1 cellular context compared by ENCODE assay signal in the genomic region with DNA sequence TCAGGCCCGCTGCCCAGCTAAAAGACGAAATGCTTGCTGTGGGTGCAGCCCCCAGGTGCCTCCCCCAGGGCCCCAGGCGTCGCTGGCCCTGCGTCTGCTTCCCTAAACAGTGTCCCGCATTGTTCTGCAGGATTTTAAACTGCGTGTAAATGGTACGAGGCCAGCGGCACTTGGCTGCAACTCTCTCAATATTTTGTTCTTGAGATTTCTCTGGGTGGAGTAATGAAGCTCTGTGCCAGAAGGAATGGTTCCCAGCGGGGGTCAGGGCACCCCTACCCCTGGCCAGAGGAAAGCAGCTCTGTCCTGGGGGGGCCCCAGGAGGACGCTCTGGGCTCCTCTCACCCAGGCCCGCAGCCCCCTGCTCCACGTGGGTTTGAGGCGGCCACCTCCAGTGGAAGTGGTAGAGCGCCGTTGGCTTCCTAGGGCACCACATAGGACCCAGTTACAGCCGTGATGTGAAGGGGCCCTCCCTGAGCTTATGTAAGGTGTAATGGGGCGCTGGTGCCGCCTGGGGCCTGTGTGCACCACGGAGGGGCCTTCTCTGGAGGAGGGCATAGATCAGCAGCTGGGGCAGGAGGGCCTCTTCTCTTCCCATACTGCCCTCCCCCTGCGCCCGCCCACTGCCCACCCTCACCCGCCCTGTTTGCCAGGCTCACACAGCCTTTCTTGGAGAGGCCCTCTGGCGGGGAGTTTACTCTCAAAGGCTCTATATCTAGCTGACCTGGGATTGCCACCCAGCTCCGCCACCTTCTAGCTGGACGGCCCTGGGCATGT.
TF ChIP-seq lines count a peak whose summit lies in the region.

No MANE protein-coding gene starts in this region.

TF ChIP-seq in HEK293, 187 proteins besides CTCF, POLR2A, EP300 and RAD21 (continued from another document):
- TF ChIP-seq, protein P1, sequence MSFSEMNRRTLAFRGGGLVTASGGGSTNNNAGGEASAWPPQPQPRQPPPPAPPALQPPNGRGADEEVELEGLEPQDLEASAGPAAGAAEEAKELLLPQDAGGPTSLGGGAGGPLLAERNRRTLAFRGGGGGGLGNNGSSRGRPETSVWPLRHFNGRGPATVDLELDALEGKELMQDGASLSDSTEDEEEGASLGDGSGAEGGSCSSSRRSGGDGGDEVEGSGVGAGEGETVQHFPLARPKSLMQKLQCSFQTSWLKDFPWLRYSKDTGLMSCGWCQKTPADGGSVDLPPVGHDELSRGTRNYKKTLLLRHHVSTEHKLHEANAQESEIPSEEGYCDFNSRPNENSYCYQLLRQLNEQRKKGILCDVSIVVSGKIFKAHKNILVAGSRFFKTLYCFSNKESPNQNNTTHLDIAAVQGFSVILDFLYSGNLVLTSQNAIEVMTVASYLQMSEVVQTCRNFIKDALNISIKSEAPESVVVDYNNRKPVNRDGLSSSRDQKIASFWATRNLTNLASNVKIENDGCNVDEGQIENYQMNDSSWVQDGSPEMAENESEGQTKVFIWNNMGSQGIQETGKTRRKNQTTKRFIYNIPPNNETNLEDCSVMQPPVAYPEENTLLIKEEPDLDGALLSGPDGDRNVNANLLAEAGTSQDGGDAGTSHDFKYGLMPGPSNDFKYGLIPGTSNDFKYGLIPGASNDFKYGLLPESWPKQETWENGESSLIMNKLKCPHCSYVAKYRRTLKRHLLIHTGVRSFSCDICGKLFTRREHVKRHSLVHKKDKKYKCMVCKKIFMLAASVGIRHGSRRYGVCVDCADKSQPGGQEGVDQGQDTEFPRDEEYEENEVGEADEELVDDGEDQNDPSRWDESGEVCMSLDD (tag by site-specific recombination; IDR thresholded peaks at IDR 0.05): no peak
- no peak for TF ChIP-seq ZNF24 (tag by site-specific recombination; IDR thresholded peaks at IDR 0.05)
- TF ChIP-seq, protein P2, sequence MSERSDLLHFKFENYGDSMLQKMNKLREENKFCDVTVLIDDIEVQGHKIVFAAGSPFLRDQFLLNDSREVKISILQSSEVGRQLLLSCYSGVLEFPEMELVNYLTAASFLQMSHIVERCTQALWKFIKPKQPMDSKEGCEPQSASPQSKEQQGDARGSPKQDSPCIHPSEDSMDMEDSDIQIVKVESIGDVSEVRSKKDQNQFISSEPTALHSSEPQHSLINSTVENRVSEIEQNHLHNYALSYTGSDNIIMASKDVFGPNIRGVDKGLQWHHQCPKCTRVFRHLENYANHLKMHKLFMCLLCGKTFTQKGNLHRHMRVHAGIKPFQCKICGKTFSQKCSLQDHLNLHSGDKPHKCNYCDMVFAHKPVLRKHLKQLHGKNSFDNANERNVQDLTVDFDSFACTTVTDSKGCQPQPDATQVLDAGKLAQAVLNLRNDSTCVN (tag by site-specific recombination; optimal IDR thresholded peaks at IDR 0.05): no peak
